ENCODE assay signal across 8 cellular contexts in genomic region chr22:45240810-45241631, GRCh38. TPM values are rescaled to one million over a fixed set of nuclear protein-coding genes. Genes with fewer than 3 reads are reported as not detected.
A peak's percentile ranks its signal among the peaks of the same experiment; 100 is the strongest.
DNase-seq lines count a peak whose midpoint lies in the region; ATAC-seq lines count a peak whose summit lies in the region.

KIAA0930 (minus strand) TSS chr22:45240894; CDS start chr22:45240703, 191 bp downstream.

- DNase-seq in C1 segment of cervical spinal cord (lab: John Stamatoyannopoulos, UW) (peak in 12 of 14 donors; percentile 39 to 86 (median 66)), NCI-H2227 treated with DMSO at 0.1 percent for 48 hours (lab: John Stamatoyannopoulos, UW) (peak; percentile 35), dedifferentiated amniotic fluid mesenchymal stem cell (ENCODE audit: extremely low spot score) (peak; percentile 31), left lobe of liver (ENCODE audit: low spot score) (peak; percentile 85)
- DNase-seq in activated CD4-positive, alpha-beta T cell treated with anti-CD3 and anti-CD28 coated beads, Interleukin-2, amount 50 U/mL, for 24 hours (ENCODE audit: low read depth in 1 of 2, low spot score in 1 of 2), result peak; percentile 67 to 68
- DNase-seq in stimulated activated CD4-positive, alpha-beta T cell treated with anti-CD3 and anti-CD28 coated beads, Interleukin-1b, Interleukin-23, amount 100 ng/mL, for 48 hours, result peak; percentile 73

- ATAC-seq in GM21737 (IDR thresholded peaks at IDR 0.05; ENCODE audit: unreplicated experiment) (peak; percentile 54), left lobe of liver (peak; percentile 74), GM19395 (IDR thresholded peaks at IDR 0.05; ENCODE audit: unreplicated experiment) (no peak)

RNA-seq across cellular contexts. Expression of gene KIAA0930, which starts in this region (rescaled TPM):
- total RNA-seq in left lobe of liver, result 44.2 TPM

Comparison
In these comparisons a context has a peak if more than half of its experiments do, and no peak if none do; other contexts are left out.
1. DNase-seq: peak in every context shown above with its lines; median percentile 85 in left lobe of liver; 73 in stimulated activated CD4-positive, alpha-beta T cell treated with anti-CD3 and anti-CD28 coated beads, Interleukin-1b, Interleukin-23, amount 100 ng/mL, for 48 hours; 68 in activated CD4-positive, alpha-beta T cell treated with anti-CD3 and anti-CD28 coated beads, Interleukin-2, amount 50 U/mL, for 24 hours; 66 in C1 segment of cervical spinal cord; 35 in NCI-H2227 treated with DMSO at 0.1 percent for 48 hours; 31 in dedifferentiated amniotic fluid mesenchymal stem cell.